ENCODE assay signal across 1 cellular context in genomic region chr1:116908266-116908665, GRCh38.
TF ChIP-seq lines count a peak whose summit lies in the region.

No MANE protein-coding gene starts in this region.

TF ChIP-seq in HepG2, 621 proteins besides CTCF, POLR2A, EP300 and RAD21:
- TF ChIP-seq, protein P1, sequence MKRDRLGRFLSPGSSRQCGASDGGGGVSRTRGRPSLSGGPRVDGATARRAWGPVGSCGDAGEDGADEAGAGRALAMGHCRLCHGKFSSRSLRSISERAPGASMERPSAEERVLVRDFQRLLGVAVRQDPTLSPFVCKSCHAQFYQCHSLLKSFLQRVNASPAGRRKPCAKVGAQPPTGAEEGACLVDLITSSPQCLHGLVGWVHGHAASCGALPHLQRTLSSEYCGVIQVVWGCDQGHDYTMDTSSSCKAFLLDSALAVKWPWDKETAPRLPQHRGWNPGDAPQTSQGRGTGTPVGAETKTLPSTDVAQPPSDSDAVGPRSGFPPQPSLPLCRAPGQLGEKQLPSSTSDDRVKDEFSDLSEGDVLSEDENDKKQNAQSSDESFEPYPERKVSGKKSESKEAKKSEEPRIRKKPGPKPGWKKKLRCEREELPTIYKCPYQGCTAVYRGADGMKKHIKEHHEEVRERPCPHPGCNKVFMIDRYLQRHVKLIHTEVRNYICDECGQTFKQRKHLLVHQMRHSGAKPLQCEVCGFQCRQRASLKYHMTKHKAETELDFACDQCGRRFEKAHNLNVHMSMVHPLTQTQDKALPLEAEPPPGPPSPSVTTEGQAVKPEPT (CRISPR knock-in tag; IDR thresholded peaks at IDR 0.05; ENCODE audit: low read depth), result no peak
- TF ChIP-seq ZNF256 (CRISPR knock-in tag; conservative IDR thresholded peaks at IDR 0.05) (no peak), ZBTB3 (CRISPR knock-in tag; IDR thresholded peaks at IDR 0.05; ENCODE audit: borderline replicate concordance, low read depth) (no peak), ZNF44 (CRISPR knock-in tag; IDR thresholded peaks at IDR 0.05) (no peak), MAFF (IDR thresholded peaks at IDR 0.05; ENCODE audit: low read depth, low read length) (no peak)
